Comparison of ENCODE assay signal across 1 cellular context in the genomic region with DNA sequence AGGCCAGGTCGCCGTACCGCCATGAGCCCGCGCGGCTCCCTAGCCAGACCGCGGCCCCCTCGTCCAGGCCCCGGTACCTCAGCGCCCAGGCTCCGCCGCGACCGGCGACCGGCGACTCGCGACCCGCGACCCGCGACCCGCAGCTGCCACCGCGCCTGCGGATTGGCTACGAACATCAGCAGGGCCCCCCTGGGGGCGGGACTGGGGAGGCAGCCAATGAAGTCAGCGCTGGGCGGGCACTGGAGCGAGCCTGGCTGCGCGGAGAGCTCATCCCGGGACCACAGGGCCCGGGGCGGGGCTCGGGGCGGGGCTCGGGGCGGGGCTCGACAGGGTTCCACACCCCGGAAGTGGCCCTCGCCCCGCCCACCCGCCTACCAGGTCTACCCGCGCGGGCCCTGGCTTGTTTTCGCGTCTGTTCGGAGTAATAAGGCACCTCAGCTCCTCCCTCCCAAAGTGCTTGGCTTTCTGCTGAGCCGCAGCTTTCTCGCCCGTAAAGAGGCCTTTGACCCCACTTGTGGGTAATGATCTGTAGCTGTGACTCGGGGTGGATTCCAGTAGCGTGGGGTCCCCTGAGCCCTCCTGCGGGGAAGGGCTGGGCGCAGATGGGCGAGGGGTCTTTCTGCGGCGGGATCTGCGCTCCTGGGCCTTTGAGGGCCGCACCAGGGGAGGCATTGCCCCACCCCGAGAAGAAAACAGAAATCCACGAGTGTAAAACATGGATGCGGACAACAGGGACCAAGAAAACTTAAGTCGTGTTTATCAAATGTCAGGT.
TF ChIP-seq lines count a peak whose summit lies in the region.

Gene LYSMD4, minus strand, starts transcription at position 170 of the 772 bp plus-strand sequence. CDS start 1,438 bp downstream, outside the sequence.

TF ChIP-seq in GM12878, 131 proteins besides CTCF, POLR2A, EP300 and RAD21 (continued from another document):
- TF ChIP-seq HSF1 (IDR thresholded peaks at IDR 0.05; ENCODE audit: low read depth, low read length) (no peak), GABPA (IDR thresholded peaks at IDR 0.05; ENCODE audit: low read depth) (no peak), FOXK2 (IDR thresholded peaks at IDR 0.05) (no peak), SREBF2 (IDR thresholded peaks at IDR 0.05; ENCODE audit: low read length) (no peak), MEF2A (IDR thresholded peaks at IDR 0.05; ENCODE audit: insufficient read depth, low read depth, low read length) (no peak), PAX8 (IDR thresholded peaks at IDR 0.05) (no peak), FOS (IDR thresholded peaks at IDR 0.05; ENCODE audit: borderline replicate concordance, extremely low read depth, insufficient read length) (no peak), TAF1 (IDR thresholded peaks at IDR 0.05; ENCODE audit: borderline replicate concordance, low read depth, low read length) (no peak), SMAD5 (IDR thresholded peaks at IDR 0.05; ENCODE audit: low read depth) (no peak), CBX5 (IDR thresholded peaks at IDR 0.05; ENCODE audit: low read depth) (no peak), BHLHE40 (IDR thresholded peaks at IDR 0.05; ENCODE audit: borderline replicate concordance in 1 of 2, low read depth in 2 of 2, low read length in 1 of 2) (peak in 1 of 2 experiments; percentile 43; a peak in 1 of 4 replicates), NR2C1 (IDR thresholded peaks at IDR 0.05) (no peak), NFIC (IDR thresholded peaks at IDR 0.05; ENCODE audit: low read depth, low read length) (no peak), HDAC6 (IDR thresholded peaks at IDR 0.05; ENCODE audit: unreplicated experiment) (no peak), ZBED1 (IDR thresholded peaks at IDR 0.05; ENCODE audit: borderline replicate concordance) (peak; percentile 73; the same call in 1 of the 2 replicates), RAD51 (IDR thresholded peaks at IDR 0.05) (no peak), HDAC2 (IDR thresholded peaks at IDR 0.05) (no peak), RCOR1 (conservative IDR thresholded peaks at IDR 0.05; ENCODE audit: low read depth, low read length) (no peak), SMC3 (IDR thresholded peaks at IDR 0.05; ENCODE audit: borderline replicate concordance, low read length) (no peak), POLR2AphosphoS5 (IDR thresholded peaks at IDR 0.05; ENCODE audit: low read length) (peak; percentile 72), KLF5 (IDR thresholded peaks at IDR 0.05; ENCODE audit: partially characterized antibody) (no peak), YBX1 (IDR thresholded peaks at IDR 0.05) (no peak), PBX3 (IDR thresholded peaks at IDR 0.05; ENCODE audit: insufficient replicate concordance, low read depth, low read length) (no peak), MEF2B (IDR thresholded peaks at IDR 0.05; ENCODE audit: partially characterized antibody, poor library complexity, severe bottlenecking) (peak; percentile 21), TCF7 (IDR thresholded peaks at IDR 0.05; ENCODE audit: borderline replicate concordance) (no peak), CHD2 (IDR thresholded peaks at IDR 0.05; ENCODE audit: borderline replicate concordance, low read depth, low read length) (no peak; the same call in 1 of the 2 replicates), IRF5 (IDR thresholded peaks at IDR 0.05; ENCODE audit: borderline replicate concordance) (no peak), BCL11A (IDR thresholded peaks at IDR 0.05; ENCODE audit: low read depth, low read length) (no peak), POLR2AphosphoS2 (IDR thresholded peaks at IDR 0.05; ENCODE audit: low read depth, low read length) (no peak), TBL1XR1 (IDR thresholded peaks at IDR 0.05; ENCODE audit: low read depth, low read length) (no peak), PAX5 (IDR thresholded peaks at IDR 0.05; ENCODE audit: borderline replicate concordance, low read depth, low read length) (no peak), CBFB (IDR thresholded peaks at IDR 0.05; ENCODE audit: low read depth) (no peak), WRNIP1 (IDR thresholded peaks at IDR 0.05; ENCODE audit: borderline replicate concordance, low read depth, low read length) (no peak), CBX3 (IDR thresholded peaks at IDR 0.05; ENCODE audit: borderline replicate concordance, low read depth) (no peak)
- TF ChIP-seq, protein P1, sequence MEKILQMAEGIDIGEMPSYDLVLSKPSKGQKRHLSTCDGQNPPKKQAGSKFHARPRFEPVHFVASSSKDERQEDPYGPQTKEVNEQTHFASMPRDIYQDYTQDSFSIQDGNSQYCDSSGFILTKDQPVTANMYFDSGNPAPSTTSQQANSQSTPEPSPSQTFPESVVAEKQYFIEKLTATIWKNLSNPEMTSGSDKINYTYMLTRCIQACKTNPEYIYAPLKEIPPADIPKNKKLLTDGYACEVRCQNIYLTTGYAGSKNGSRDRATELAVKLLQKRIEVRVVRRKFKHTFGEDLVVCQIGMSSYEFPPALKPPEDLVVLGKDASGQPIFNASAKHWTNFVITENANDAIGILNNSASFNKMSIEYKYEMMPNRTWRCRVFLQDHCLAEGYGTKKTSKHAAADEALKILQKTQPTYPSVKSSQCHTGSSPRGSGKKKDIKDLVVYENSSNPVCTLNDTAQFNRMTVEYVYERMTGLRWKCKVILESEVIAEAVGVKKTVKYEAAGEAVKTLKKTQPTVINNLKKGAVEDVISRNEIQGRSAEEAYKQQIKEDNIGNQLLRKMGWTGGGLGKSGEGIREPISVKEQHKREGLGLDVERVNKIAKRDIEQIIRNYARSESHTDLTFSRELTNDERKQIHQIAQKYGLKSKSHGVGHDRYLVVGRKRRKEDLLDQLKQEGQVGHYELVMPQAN (conservative IDR thresholded peaks at IDR 0.05): no peak; the same call in 1 of the 2 replicates
- TF ChIP-seq, protein P2, sequence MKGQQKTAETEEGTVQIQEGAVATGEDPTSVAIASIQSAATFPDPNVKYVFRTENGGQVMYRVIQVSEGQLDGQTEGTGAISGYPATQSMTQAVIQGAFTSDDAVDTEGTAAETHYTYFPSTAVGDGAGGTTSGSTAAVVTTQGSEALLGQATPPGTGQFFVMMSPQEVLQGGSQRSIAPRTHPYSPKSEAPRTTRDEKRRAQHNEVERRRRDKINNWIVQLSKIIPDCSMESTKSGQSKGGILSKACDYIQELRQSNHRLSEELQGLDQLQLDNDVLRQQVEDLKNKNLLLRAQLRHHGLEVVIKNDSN (IDR thresholded peaks at IDR 0.05; ENCODE audit: borderline replicate concordance, extremely low read length, insufficient read depth, low read depth, low read length): peak; percentile 49
TF ChIP-seq in GM12878: peak in this region for 18.
